Comparison of ENCODE assay signal across 14 cellular contexts in the genomic region with DNA sequence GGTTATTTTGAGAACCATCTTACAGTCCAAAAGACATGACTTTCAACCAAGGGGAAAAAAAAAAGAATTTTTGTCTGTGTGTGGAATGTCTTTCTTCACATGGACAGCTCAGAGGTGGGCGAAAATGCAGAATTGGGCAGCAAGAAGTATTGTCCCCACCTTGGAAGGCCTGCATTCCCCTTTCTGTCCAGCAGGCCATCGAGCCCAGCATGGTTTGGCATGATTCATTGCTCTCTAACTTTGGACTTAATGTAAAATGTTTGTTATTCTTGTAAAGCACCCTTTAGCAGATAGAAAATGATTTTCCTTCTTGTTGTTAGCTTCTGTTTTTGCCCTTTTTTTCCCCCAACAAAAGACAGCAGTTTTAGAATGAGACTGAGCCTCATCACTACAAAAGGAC. TPM values are rescaled to one million over a fixed set of nuclear protein-coding genes. Genes with fewer than 3 reads are reported as not detected.
DNase-seq lines count a peak whose midpoint lies in the region; ATAC-seq, FAIRE-seq and TF ChIP-seq lines count a peak whose summit lies in the region.
"Had no signal": no experiment of that assay in that cellular context is flagged by ENCODE, and none has a peak within 500 bp of the region (broad histone marks: within the 10 kb centered on the region; RNA-seq: fewer than 3 reads in every experiment).

No MANE protein-coding gene starts in this region.

- no peak for FAIRE-seq in endothelial cell of umbilical vein (lab: Jason Lieb, UNC)

- TF ChIP-seq CTCF in GM12872 (IDR thresholded peaks at IDR 0.05; ENCODE audit: insufficient read depth, low read depth, low read length) (peak; percentile 51; the same call in 2 of the 3 replicates), OCI-LY7 (conservative IDR thresholded peaks at IDR 0.05; ENCODE audit: low read length) (peak; percentile 29; the same call in 1 of the 2 replicates), endothelial cell of umbilical vein (IDR thresholded peaks at IDR 0.05; ENCODE audit: extremely low read depth in 1 of 2, insufficient read depth in 1 of 2, low read depth in 1 of 2, low read length in 2 of 2) (peak; percentile 13 to 18), psoas muscle (IDR thresholded peaks at IDR 0.05) (peak; percentile 18), GM10266 (IDR thresholded peaks at IDR 0.05; ENCODE audit: control insufficient read depth, insufficient read depth, low read depth, missing control alignments) (no peak)

- H3K36me3 Mint-ChIP-seq in activated naive CD4-positive, alpha-beta T cell treated with anti-CD3 and anti-CD28 coated beads, Interleukin-2, amount 50 U/mL, for 72 hours, result no peaks in the 10 kb centered on the region
- H3K36me3 Mint-ChIP-seq: natural killer cell treated with Interleukin-12 subunit alpha and Interleukin-12 subunit beta and Interleukin-15 and Interleukin-18, amount 100 ng/mL, for 72 hours had no signal

- dilution Hi-C loops in endothelial cell of umbilical vein (cut with MboI; ENCODE audit: extremely low pct_ligation_motif_present, low sequenced_read_pairs), result no loop called here

- no peak overlapping the region for H3K27ac Mint-ChIP-seq in activated naive CD4-positive, alpha-beta T cell treated with anti-CD3 and anti-CD28 coated beads, Interleukin-2, amount 50 U/mL, for 72 hours
- H3K27ac Mint-ChIP-seq: natural killer cell treated with Interleukin-12 subunit alpha and Interleukin-12 subunit beta and Interleukin-15 and Interleukin-18, amount 100 ng/mL, for 72 hours had no signal

- H2AFZ ChIP-seq in OCI-LY7 (ENCODE audit: low read length), result no peak overlapping the region
- H2AFZ ChIP-seq in endothelial cell of umbilical vein (ENCODE audit: low read depth, low read length), result no peak overlapping the region

- H3K9me1 ChIP-seq in endothelial cell of umbilical vein (replicated peaks; ENCODE audit: control insufficient read depth, extremely low read depth, insufficient read depth, low read length), result no peaks in the 10 kb centered on the region

- WGBS in psoas muscle, 3 donors, result 82 to 89% (median 87%) methylated on average over 2 of the region's 2 CpGs

- H3K9me2 ChIP-seq in OCI-LY7 (ENCODE audit: insufficient read depth, low read length), result no peaks in the 10 kb centered on the region

- intact Hi-C loops in OCI-LY7 (cut with micrococcal nuclease; ENCODE audit: unreplicated experiment) (loop anchor here (5.0 kb wide), 1 partner anchor 53 kb away; no protein-coding TSS in a partner anchor), endothelial cell of umbilical vein (cut with micrococcal nuclease) (no loop called here), psoas muscle (cut with DNase I) (no loop called here)

- H3K4me2 ChIP-seq in OCI-LY7 (ENCODE audit: low read length), result no peak overlapping the region
- no peak overlapping the region for H3K4me2 ChIP-seq in endothelial cell of umbilical vein (ENCODE audit: insufficient read depth, low read length)

- CTCF ChIA-PET in OCI-LY7 (lab: Charles Lee; ENCODE audit: unreplicated experiment) (no interaction called here), endothelial cell of umbilical vein (lab: Charles Lee) (interaction anchor here (0.9 to 1.8 kb wide), 4 partner anchors 9 to 113 kb away, joined by 3 to 7 read pairs (median 4); no protein-coding TSS in a partner anchor)

- H3K27ac ChIP-seq in OCI-LY7 (ENCODE audit: low read depth, low read length, poor library complexity, severe bottlenecking) (no peak overlapping the region), endothelial cell of umbilical vein (ENCODE audit: insufficient read depth, low read depth, low read length) (no peak overlapping the region), psoas muscle (no peak overlapping the region)

- no peaks in the 10 kb centered on the region for H3K9me3 Mint-ChIP-seq in activated naive CD4-positive, alpha-beta T cell treated with anti-CD3 and anti-CD28 coated beads, Interleukin-2, amount 50 U/mL, for 72 hours
- H3K9me3 Mint-ChIP-seq: activated T-cell treated with anti-CD3 and anti-CD28 coated beads, Interleukin-2, amount 50 U/mL, for 4 hours; natural killer cell treated with Interleukin-12 subunit alpha and Interleukin-12 subunit beta and Interleukin-15 and Interleukin-18, amount 100 ng/mL, for 72 hours had no signal

- H4K20me1 ChIP-seq in OCI-LY7 (ENCODE audit: insufficient read depth, low read length), result no peaks in the 10 kb centered on the region
- peaks cover 5% of the 10 kb centered on the region for H4K20me1 ChIP-seq in endothelial cell of umbilical vein (replicated peaks; ENCODE audit: control insufficient read depth, extremely low read depth, insufficient read depth, low read length)

- ATAC-seq in psoas muscle (no peak), HG03432 (IDR thresholded peaks at IDR 0.05; ENCODE audit: unreplicated experiment) (no peak), GM21786 (IDR thresholded peaks at IDR 0.05; ENCODE audit: unreplicated experiment) (no peak)
- ATAC-seq in activated naive CD4-positive, alpha-beta T cell treated with anti-CD3 and anti-CD28 coated beads, Interleukin-2, amount 50 U/mL, for 72 hours, result no peak
- ATAC-seq: activated T-cell treated with anti-CD3 and anti-CD28 coated beads, Interleukin-2, amount 50 U/mL, for 4 hours; natural killer cell treated with Interleukin-12 subunit alpha and Interleukin-12 subunit beta and Interleukin-15 and Interleukin-18, amount 100 ng/mL, for 72 hours had no signal

- BruUV-seq in OCI-LY7 (replicated peaks; lab: Mats Ljungman, UMichigan), result no TSS peak
- no TSS peak for BruUV-seq in endothelial cell of umbilical vein (replicated peaks; lab: Mats Ljungman, UMichigan)

- H3K4me1 ChIP-seq in OCI-LY7 (ENCODE audit: insufficient read depth, low read length, poor library complexity, severe bottlenecking), result no peaks in the 10 kb centered on the region
- peaks cover 9% of the 10 kb centered on the region for H3K4me1 ChIP-seq in endothelial cell of umbilical vein (ENCODE audit: control insufficient read depth, extremely low read depth, insufficient read depth, low read length)
- H3K4me1 ChIP-seq in psoas muscle, result no peaks in the 10 kb centered on the region

- H3K4me3 ChIP-seq in OCI-LY7 (ENCODE audit: low read depth, low read length, poor library complexity, severe bottlenecking) (no peak overlapping the region), endothelial cell of umbilical vein (replicated peaks in 1 of 3; ENCODE audit: insufficient read depth in 1 of 3, low read depth in 1 of 3, low read length in 3 of 3) (no peak overlapping the region), psoas muscle (no peak overlapping the region)

- no peaks in the 10 kb centered on the region for H3K79me2 ChIP-seq in OCI-LY7 (ENCODE audit: insufficient read depth, low read depth, low read length)
- peaks cover 78% of the 10 kb centered on the region for H3K79me2 ChIP-seq in endothelial cell of umbilical vein (ENCODE audit: control insufficient read depth, insufficient read depth, low read length)

- H3K27me3 ChIP-seq in endothelial cell of umbilical vein (ENCODE audit: control insufficient read depth in 2 of 2, insufficient read depth in 2 of 2, low read length in 2 of 2) (no peaks in the 10 kb centered on the region), psoas muscle (ENCODE audit: insufficient read depth in 3 of 3, low read length in 2 of 3) (peaks cover 0 to 1% (median 0%) of the 10 kb centered on the region in 3 donors)

- DNase-seq in OCI-LY7 (ENCODE audit: low spot score), result no peak
- DNase-seq in endothelial cell of umbilical vein (ENCODE audit: low read depth, low spot score), result no peak
- DNase-seq in psoas muscle, result no peak
- no peak for DNase-seq in GM10266 (ENCODE audit: extremely low spot score)
- no peak for DNase-seq in activated naive CD4-positive, alpha-beta T cell treated with anti-CD3 and anti-CD28 coated beads, Interleukin-2, amount 50 U/mL, for 72 hours (ENCODE audit: low spot score in 2 of 2)
- DNase-seq: activated CD4-positive, CD25-positive, alpha-beta regulatory T cell treated with anti-CD3 and anti-CD28 coated beads, Interleukin-2, amount 50 U/mL, for 72 hours; activated T-cell treated with anti-CD3 and anti-CD28 coated beads, Interleukin-2, amount 50 U/mL, for 4 hours; Caco-2; effector CD4-positive, alpha-beta T cell; head of caudate nucleus had no signal

- POLR2A ChIA-PET in OCI-LY7 (lab: Charles Lee), result interaction anchor here (0.5 kb wide), 1 partner anchor 21 kb away, joined by 3 read pairs; no protein-coding TSS in a partner anchor
- POLR2A ChIA-PET in endothelial cell of umbilical vein (lab: Charles Lee), result no interaction called here

- H3K36me3 ChIP-seq in OCI-LY7 (ENCODE audit: insufficient read depth, low read length), result no peaks in the 10 kb centered on the region
- no peaks in the 10 kb centered on the region for H3K36me3 ChIP-seq in endothelial cell of umbilical vein (ENCODE audit: control insufficient read depth in 2 of 2, extremely low read depth in 1 of 2, insufficient read depth in 2 of 2, low read length in 2 of 2)
- no peaks in the 10 kb centered on the region for H3K36me3 ChIP-seq in psoas muscle (ENCODE audit: insufficient read depth in 1 of 2, low read depth in 1 of 2)

- H3K9me3 ChIP-seq in OCI-LY7 (ENCODE audit: low read length) (no peaks in the 10 kb centered on the region), endothelial cell of umbilical vein (replicated peaks; ENCODE audit: control insufficient read depth, insufficient read depth, low read length) (no peaks in the 10 kb centered on the region), psoas muscle (no peaks in the 10 kb centered on the region)
- H3K9me3 ChIP-seq: Caco-2 had no signal

- no peak for TF ChIP-seq POLR2A in endothelial cell of umbilical vein (IDR thresholded peaks at IDR 0.05; ENCODE audit: low read depth, low read length)

- no peak overlapping the region for H3K9ac ChIP-seq in endothelial cell of umbilical vein (replicated peaks; ENCODE audit: extremely low read depth, insufficient read depth, low read length)

TF ChIP-seq in endothelial cell of umbilical vein, 7 proteins besides CTCF, POLR2A, EP300 and RAD21 (continues in another document):
- TF ChIP-seq MYC (IDR thresholded peaks at IDR 0.05; ENCODE audit: low read depth, low read length) (no peak), FOS (IDR thresholded peaks at IDR 0.05; ENCODE audit: borderline replicate concordance, insufficient read depth, low read length) (no peak)

RNA-seq across cellular contexts. Expression of a gene that starts 12.4 kb away (rescaled TPM):
- 0.72 and 1.5 TPM in 2 replicates for total RNA-seq in OCI-LY7 (2014; rRNA removed; shearing (Covaris generic))
- total RNA-seq in OCI-LY7 (2022) (17.3 and 26.5 TPM in 2 replicates), endothelial cell of umbilical vein (218 and 231 TPM in 2 replicates), psoas muscle (10 to 100 TPM; 26.3 to 53.7 (median 38.2) TPM)
- polyA plus RNA-seq in endothelial cell of umbilical vein (31.6 and 33.4 TPM in 2 replicates), psoas muscle (10 to 100 TPM in 2 of 3 donors, 1 to 10 TPM in 1; 10.0 to 13.8 (median 10.7) TPM)
- polyA plus RNA-seq in endothelial cell of umbilical vein (2011; cell fraction: cytosol; rRNA removed), result 18.4 and 24.6 TPM in 2 replicates
- polyA plus RNA-seq in endothelial cell of umbilical vein (2011; cell fraction: nucleus; rRNA removed), result 56.7 and 57.1 TPM in 2 replicates
- 108 and 161 TPM in 2 replicates for polyA plus RNA-seq in endothelial cell of umbilical vein (2012)
- 96.0 and 102 TPM in 2 replicates for polyA minus RNA-seq in endothelial cell of umbilical vein
- polyA minus RNA-seq in endothelial cell of umbilical vein (2011; cell fraction: cytosol; rRNA and poly(A)+ RNA removed), result 177 TPM
- 124 and 127 TPM in 2 replicates for polyA minus RNA-seq in endothelial cell of umbilical vein (2011; cell fraction: nucleus; rRNA and poly(A)+ RNA removed)
- 10 to 100 TPM in 1 of 2 donors, 1 to 10 TPM in 1; 2.1 to 42.0 TPM for total RNA-seq in activated naive CD4-positive, alpha-beta T cell treated with anti-CD3 and anti-CD28 coated beads, Interleukin-2, amount 50 U/mL, for 72 hours
